ENCODE assay signal across 2 cellular contexts in the genomic region with DNA sequence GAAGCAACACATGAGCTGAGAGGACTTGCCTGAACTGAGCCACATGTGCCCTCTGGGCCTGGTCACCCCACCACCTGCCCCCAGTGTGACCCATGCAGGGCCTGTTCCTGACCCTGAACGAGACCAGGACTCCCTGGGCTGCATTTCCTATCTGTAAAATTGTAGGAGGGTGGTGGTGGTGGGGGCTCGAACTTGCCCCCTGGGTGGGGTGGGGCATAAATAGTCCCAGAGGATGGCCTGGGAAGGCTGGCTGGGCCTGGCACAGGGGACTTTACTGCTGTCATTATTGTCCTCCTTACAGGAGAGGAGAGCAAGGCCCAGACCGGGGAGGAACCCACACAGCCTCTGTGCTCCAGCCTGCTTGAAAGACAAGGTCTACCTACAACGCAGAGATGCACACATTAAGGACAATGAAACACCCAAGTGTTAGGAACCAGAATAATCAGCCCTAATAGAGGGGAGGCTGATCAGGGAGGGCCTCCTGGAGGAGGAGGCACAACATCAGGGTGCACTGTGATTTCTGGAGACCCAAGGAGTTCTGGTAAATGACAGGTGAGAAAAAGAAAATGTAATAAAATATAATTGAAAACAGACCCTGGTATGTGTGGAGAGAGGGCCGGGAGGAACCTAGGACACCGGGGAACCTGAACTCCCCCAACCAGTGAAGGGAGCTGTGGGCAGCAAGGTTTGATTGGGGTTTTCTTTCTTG.
TF ChIP-seq lines count a peak whose summit lies in the region.

No MANE protein-coding gene starts in this region.

TF ChIP-seq in H1, 55 proteins besides CTCF, POLR2A, EP300 and RAD21:
- TF ChIP-seq FOSL1 (IDR thresholded peaks at IDR 0.05; ENCODE audit: insufficient read depth, low read depth, low read length) (no peak), JUN (IDR thresholded peaks at IDR 0.05; ENCODE audit: low read depth, low read length) (no peak), CHD2 (IDR thresholded peaks at IDR 0.05; ENCODE audit: low read length) (no peak), ZNF274 (IDR thresholded peaks at IDR 0.05; ENCODE audit: borderline replicate concordance, extremely low read depth, low read length) (no peak), SIN3A (conservative IDR thresholded peaks at IDR 0.05 in 1 of 2, IDR thresholded peaks at IDR 0.05 in 1 of 2; ENCODE audit: low read depth in 1 of 2, low read length in 2 of 2) (no peak), SRF (IDR thresholded peaks at IDR 0.05; ENCODE audit: low read depth, low read length) (no peak), SUZ12 (IDR thresholded peaks at IDR 0.05; ENCODE audit: low read length) (no peak)
- TF ChIP-seq, protein P1, sequence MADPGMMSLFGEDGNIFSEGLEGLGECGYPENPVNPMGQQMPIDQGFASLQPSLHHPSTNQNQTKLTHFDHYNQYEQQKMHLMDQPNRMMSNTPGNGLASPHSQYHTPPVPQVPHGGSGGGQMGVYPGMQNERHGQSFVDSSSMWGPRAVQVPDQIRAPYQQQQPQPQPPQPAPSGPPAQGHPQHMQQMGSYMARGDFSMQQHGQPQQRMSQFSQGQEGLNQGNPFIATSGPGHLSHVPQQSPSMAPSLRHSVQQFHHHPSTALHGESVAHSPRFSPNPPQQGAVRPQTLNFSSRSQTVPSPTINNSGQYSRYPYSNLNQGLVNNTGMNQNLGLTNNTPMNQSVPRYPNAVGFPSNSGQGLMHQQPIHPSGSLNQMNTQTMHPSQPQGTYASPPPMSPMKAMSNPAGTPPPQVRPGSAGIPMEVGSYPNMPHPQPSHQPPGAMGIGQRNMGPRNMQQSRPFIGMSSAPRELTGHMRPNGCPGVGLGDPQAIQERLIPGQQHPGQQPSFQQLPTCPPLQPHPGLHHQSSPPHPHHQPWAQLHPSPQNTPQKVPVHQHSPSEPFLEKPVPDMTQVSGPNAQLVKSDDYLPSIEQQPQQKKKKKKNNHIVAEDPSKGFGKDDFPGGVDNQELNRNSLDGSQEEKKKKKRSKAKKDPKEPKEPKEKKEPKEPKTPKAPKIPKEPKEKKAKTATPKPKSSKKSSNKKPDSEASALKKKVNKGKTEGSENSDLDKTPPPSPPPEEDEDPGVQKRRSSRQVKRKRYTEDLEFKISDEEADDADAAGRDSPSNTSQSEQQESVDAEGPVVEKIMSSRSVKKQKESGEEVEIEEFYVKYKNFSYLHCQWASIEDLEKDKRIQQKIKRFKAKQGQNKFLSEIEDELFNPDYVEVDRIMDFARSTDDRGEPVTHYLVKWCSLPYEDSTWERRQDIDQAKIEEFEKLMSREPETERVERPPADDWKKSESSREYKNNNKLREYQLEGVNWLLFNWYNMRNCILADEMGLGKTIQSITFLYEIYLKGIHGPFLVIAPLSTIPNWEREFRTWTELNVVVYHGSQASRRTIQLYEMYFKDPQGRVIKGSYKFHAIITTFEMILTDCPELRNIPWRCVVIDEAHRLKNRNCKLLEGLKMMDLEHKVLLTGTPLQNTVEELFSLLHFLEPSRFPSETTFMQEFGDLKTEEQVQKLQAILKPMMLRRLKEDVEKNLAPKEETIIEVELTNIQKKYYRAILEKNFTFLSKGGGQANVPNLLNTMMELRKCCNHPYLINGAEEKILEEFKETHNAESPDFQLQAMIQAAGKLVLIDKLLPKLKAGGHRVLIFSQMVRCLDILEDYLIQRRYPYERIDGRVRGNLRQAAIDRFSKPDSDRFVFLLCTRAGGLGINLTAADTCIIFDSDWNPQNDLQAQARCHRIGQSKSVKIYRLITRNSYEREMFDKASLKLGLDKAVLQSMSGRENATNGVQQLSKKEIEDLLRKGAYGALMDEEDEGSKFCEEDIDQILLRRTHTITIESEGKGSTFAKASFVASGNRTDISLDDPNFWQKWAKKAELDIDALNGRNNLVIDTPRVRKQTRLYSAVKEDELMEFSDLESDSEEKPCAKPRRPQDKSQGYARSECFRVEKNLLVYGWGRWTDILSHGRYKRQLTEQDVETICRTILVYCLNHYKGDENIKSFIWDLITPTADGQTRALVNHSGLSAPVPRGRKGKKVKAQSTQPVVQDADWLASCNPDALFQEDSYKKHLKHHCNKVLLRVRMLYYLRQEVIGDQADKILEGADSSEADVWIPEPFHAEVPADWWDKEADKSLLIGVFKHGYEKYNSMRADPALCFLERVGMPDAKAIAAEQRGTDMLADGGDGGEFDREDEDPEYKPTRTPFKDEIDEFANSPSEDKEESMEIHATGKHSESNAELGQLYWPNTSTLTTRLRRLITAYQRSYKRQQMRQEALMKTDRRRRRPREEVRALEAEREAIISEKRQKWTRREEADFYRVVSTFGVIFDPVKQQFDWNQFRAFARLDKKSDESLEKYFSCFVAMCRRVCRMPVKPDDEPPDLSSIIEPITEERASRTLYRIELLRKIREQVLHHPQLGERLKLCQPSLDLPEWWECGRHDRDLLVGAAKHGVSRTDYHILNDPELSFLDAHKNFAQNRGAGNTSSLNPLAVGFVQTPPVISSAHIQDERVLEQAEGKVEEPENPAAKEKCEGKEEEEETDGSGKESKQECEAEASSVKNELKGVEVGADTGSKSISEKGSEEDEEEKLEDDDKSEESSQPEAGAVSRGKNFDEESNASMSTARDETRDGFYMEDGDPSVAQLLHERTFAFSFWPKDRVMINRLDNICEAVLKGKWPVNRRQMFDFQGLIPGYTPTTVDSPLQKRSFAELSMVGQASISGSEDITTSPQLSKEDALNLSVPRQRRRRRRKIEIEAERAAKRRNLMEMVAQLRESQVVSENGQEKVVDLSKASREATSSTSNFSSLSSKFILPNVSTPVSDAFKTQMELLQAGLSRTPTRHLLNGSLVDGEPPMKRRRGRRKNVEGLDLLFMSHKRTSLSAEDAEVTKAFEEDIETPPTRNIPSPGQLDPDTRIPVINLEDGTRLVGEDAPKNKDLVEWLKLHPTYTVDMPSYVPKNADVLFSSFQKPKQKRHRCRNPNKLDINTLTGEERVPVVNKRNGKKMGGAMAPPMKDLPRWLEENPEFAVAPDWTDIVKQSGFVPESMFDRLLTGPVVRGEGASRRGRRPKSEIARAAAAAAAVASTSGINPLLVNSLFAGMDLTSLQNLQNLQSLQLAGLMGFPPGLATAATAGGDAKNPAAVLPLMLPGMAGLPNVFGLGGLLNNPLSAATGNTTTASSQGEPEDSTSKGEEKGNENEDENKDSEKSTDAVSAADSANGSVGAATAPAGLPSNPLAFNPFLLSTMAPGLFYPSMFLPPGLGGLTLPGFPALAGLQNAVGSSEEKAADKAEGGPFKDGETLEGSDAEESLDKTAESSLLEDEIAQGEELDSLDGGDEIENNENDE (IDR thresholded peaks at IDR 0.05; ENCODE audit: insufficient replicate concordance, low read length), result no peak
TF ChIP-seq in H1: peak in this region for 0.

TF ChIP-seq in neural cell, 6 proteins besides CTCF, POLR2A, EP300 and RAD21:
- TF ChIP-seq EZH2 (IDR thresholded peaks at IDR 0.05; ENCODE audit: borderline replicate concordance, insufficient read depth, low read length, poor library complexity, severe bottlenecking) (no peak), POLR2AphosphoS5 (IDR thresholded peaks at IDR 0.05) (no peak), SMC3 (conservative IDR thresholded peaks at IDR 0.05; ENCODE audit: poor library complexity) (no peak)
TF ChIP-seq in neural cell: peak in this region for 0.
